1 cellular context compared by ENCODE assay signal in the genomic region with DNA sequence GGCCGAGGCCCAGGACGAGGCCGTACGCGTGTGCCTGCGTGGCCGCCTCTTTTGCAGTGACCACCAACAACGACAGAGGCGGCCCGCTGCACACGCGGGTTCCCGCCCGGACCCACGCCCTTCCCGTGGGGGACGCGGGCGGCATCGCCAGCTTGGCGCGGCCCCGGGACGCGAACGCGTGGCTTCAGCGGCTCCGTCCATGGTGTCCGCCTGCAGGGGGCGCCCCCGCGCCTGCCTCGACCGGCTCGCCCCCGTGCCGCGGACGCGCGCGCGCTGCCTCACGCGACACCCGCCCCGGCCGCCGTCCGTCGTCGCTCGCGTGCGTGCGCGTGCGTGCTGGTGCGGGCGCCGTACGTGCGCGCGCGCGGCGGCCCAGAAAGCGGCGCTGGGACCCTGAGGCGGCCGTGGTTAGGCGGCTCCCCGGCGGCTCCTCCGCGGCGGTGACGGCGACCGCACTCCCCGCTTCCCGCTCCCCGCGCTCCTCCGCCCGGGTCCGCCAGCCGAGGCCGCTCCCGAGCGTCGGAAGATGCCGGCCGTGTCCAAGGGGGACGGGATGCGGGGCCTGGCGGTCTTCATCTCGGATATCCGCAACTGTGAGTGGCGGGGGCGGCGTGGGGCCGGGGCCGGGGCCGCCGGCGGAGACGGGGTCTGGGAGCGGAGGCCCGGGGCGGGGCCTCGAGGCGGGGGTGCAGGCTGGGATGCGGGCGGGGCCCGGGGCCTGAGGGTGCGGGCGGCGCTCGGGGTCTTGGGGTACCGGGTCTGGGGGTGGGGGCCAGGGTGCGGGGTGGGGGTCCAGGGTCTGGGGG.
TF ChIP-seq lines count a peak whose summit lies in the region.

TSS of gene AP2A2 (plus strand) at position 375 of the 806 bp plus-strand sequence. CDS start at position 527, 152 bp downstream.

TF ChIP-seq in HepG2, 621 proteins besides CTCF, POLR2A, EP300 and RAD21 (continued from another document and continues in another):
- TF ChIP-seq, protein P1, sequence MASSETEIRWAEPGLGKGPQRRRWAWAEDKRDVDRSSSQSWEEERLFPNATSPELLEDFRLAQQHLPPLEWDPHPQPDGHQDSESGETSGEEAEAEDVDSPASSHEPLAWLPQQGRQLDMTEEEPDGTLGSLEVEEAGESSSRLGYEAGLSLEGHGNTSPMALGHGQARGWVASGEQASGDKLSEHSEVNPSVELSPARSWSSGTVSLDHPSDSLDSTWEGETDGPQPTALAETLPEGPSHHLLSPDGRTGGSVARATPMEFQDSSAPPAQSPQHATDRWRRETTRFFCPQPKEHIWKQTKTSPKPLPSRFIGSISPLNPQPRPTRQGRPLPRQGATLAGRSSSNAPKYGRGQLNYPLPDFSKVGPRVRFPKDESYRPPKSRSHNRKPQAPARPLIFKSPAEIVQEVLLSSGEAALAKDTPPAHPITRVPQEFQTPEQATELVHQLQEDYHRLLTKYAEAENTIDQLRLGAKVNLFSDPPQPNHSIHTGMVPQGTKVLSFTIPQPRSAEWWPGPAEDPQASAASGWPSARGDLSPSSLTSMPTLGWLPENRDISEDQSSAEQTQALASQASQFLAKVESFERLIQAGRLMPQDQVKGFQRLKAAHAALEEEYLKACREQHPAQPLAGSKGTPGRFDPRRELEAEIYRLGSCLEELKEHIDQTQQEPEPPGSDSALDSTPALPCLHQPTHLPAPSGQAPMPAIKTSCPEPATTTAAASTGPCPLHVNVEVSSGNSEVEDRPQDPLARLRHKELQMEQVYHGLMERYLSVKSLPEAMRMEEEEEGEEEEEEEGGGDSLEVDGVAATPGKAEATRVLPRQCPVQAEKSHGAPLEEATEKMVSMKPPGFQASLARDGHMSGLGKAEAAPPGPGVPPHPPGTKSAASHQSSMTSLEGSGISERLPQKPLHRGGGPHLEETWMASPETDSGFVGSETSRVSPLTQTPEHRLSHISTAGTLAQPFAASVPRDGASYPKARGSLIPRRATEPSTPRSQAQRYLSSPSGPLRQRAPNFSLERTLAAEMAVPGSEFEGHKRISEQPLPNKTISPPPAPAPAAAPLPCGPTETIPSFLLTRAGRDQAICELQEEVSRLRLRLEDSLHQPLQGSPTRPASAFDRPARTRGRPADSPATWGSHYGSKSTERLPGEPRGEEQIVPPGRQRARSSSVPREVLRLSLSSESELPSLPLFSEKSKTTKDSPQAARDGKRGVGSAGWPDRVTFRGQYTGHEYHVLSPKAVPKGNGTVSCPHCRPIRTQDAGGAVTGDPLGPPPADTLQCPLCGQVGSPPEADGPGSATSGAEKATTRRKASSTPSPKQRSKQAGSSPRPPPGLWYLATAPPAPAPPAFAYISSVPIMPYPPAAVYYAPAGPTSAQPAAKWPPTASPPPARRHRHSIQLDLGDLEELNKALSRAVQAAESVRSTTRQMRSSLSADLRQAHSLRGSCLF (CRISPR knock-in tag; IDR thresholded peaks at IDR 0.05; ENCODE audit: borderline replicate concordance): no peak
- TF ChIP-seq IKZF1 (IDR thresholded peaks at IDR 0.05) (no peak), MIXL1 (CRISPR knock-in tag; IDR thresholded peaks at IDR 0.05) (no peak), FOXA3 (CRISPR knock-in tag; IDR thresholded peaks at IDR 0.05) (no peak), HDAC2 (CRISPR knock-in tag; IDR thresholded peaks at IDR 0.05) (no peak; the same call in 1 of the 2 replicates), SRF (IDR thresholded peaks at IDR 0.05; ENCODE audit: low read depth, low read length) (no peak), GTF2F1 (IDR thresholded peaks at IDR 0.05; ENCODE audit: low read length) (no peak), ZFX (CRISPR knock-in tag; IDR thresholded peaks at IDR 0.05; ENCODE audit: low read depth) (peak; percentile 63), BCLAF1 (IDR thresholded peaks at IDR 0.05) (no peak), ZBTB3 (CRISPR knock-in tag; IDR thresholded peaks at IDR 0.05; ENCODE audit: borderline replicate concordance, low read depth) (no peak), ZBTB1 (CRISPR knock-in tag; IDR thresholded peaks at IDR 0.05; ENCODE audit: borderline replicate concordance) (no peak), FOXM1 (CRISPR knock-in tag; IDR thresholded peaks at IDR 0.05) (no peak), FOXP1 (IDR thresholded peaks at IDR 0.05) (no peak), FOXP1 (CRISPR knock-in tag; IDR thresholded peaks at IDR 0.05) (no peak), HHEX (CRISPR knock-in tag; IDR thresholded peaks at IDR 0.05) (no peak), NKX3-1 (CRISPR knock-in tag; IDR thresholded peaks at IDR 0.05) (no peak), PHF8 (CRISPR knock-in tag; IDR thresholded peaks at IDR 0.05) (peak; percentile 69), MLLT10 (CRISPR knock-in tag; IDR thresholded peaks at IDR 0.05) (no peak), SIX4 (CRISPR knock-in tag; IDR thresholded peaks at IDR 0.05) (no peak), ZNF564 (CRISPR knock-in tag; IDR thresholded peaks at IDR 0.05) (peak; percentile 14; the same call in 1 of the 2 replicates), SP1 (IDR thresholded peaks at IDR 0.05) (no peak), SP1 (CRISPR knock-in tag; IDR thresholded peaks at IDR 0.05) (no peak), SCMH1 (CRISPR knock-in tag; IDR thresholded peaks at IDR 0.05; ENCODE audit: borderline replicate concordance) (no peak), ZFP36L1 (CRISPR knock-in tag; IDR thresholded peaks at IDR 0.05) (no peak), NCOA1 (CRISPR knock-in tag; IDR thresholded peaks at IDR 0.05) (no peak), HMGXB3 (CRISPR knock-in tag; IDR thresholded peaks at IDR 0.05; ENCODE audit: borderline replicate concordance) (no peak), KDM6A (CRISPR knock-in tag; IDR thresholded peaks at IDR 0.05; ENCODE audit: low read depth) (no peak), TEAD3 (CRISPR knock-in tag; optimal IDR thresholded peaks at IDR 0.05; ENCODE audit: borderline replicate concordance) (no peak), FOXJ3 (CRISPR knock-in tag; IDR thresholded peaks at IDR 0.05; ENCODE audit: borderline replicate concordance) (no peak), ZNF891 (CRISPR knock-in tag; IDR thresholded peaks at IDR 0.05) (no peak; the same call in 1 of the 2 replicates), HOXA3 (CRISPR knock-in tag; IDR thresholded peaks at IDR 0.05) (peak; percentile 62), MTF1 (CRISPR knock-in tag; IDR thresholded peaks at IDR 0.05) (no peak), ZNF839 (CRISPR knock-in tag; IDR thresholded peaks at IDR 0.05; ENCODE audit: borderline replicate concordance) (no peak), ZFY (CRISPR knock-in tag; IDR thresholded peaks at IDR 0.05) (peak; percentile 61; the same call in 1 of the 2 replicates), KAT8 (CRISPR knock-in tag; IDR thresholded peaks at IDR 0.05) (no peak), ISX (CRISPR knock-in tag; conservative IDR thresholded peaks at IDR 0.05) (no peak), GPBP1L1 (CRISPR knock-in tag; IDR thresholded peaks at IDR 0.05) (no peak), JUND (CRISPR knock-in tag; IDR thresholded peaks at IDR 0.05) (no peak), RARG (CRISPR knock-in tag; IDR thresholded peaks at IDR 0.05; ENCODE audit: low read depth) (no peak), CBFB (CRISPR knock-in tag; IDR thresholded peaks at IDR 0.05) (0 out of 2 replicates have a peak, but pooled peaks have one; percentile 39), PTBP1 (IDR thresholded peaks at IDR 0.05; ENCODE audit: low read depth, low read length, poor library complexity, severe bottlenecking) (no peak), ZNF136 (CRISPR knock-in tag; IDR thresholded peaks at IDR 0.05; ENCODE audit: low read depth) (no peak)
- TF ChIP-seq, protein P2, sequence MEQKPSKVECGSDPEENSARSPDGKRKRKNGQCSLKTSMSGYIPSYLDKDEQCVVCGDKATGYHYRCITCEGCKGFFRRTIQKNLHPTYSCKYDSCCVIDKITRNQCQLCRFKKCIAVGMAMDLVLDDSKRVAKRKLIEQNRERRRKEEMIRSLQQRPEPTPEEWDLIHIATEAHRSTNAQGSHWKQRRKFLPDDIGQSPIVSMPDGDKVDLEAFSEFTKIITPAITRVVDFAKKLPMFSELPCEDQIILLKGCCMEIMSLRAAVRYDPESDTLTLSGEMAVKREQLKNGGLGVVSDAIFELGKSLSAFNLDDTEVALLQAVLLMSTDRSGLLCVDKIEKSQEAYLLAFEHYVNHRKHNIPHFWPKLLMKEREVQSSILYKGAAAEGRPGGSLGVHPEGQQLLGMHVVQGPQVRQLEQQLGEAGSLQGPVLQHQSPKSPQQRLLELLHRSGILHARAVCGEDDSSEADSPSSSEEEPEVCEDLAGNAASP (CRISPR knock-in tag; IDR thresholded peaks at IDR 0.05; ENCODE audit: borderline replicate concordance): no peak
- TF ChIP-seq, protein P3, sequence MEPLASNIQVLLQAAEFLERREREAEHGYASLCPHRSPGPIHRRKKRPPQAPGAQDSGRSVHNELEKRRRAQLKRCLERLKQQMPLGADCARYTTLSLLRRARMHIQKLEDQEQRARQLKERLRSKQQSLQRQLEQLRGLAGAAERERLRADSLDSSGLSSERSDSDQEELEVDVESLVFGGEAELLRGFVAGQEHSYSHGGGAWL (CRISPR knock-in tag; IDR thresholded peaks at IDR 0.05): no peak
- TF ChIP-seq, protein P4, sequence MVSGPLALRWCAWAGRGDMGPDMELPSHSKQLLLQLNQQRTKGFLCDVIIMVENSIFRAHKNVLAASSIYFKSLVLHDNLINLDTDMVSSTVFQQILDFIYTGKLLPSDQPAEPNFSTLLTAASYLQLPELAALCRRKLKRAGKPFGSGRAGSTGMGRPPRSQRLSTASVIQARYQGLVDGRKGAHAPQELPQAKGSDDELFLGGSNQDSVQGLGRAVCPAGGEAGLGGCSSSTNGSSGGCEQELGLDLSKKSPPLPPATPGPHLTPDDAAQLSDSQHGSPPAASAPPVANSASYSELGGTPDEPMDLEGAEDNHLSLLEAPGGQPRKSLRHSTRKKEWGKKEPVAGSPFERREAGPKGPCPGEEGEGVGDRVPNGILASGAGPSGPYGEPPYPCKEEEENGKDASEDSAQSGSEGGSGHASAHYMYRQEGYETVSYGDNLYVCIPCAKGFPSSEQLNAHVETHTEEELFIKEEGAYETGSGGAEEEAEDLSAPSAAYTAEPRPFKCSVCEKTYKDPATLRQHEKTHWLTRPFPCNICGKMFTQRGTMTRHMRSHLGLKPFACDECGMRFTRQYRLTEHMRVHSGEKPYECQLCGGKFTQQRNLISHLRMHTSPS (CRISPR knock-in tag; IDR thresholded peaks at IDR 0.05; ENCODE audit: low read depth): no peak; the same call in 1 of the 2 replicates
- TF ChIP-seq, protein P5, sequence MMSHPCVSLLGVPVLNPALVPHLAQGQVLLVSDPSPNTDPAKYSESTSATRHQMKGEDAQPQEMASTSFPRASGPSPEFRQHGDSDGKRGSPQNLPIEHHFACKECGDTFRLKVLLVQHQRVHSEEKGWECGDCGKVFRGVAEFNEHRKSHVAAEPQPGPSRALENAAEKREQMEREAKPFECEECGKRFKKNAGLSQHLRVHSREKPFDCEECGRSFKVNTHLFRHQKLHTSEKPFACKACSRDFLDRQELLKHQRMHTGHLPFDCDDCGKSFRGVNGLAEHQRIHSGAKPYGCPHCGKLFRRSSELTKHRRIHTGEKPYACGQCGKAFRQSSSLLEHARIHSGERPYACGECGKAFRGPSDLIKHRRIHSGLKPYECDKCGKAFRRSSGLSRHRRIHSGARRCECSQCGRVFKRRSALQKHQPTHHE (CRISPR knock-in tag; IDR thresholded peaks at IDR 0.05; ENCODE audit: borderline replicate concordance): no peak
